ENCODE assay signal across 21 cellular contexts in genomic region chr20:62487125-62487524, GRCh38. TPM values are rescaled to one million over a fixed set of nuclear protein-coding genes. Genes with fewer than 3 reads are reported as not detected.
"Had no signal": no experiment of that assay in that cellular context is flagged by ENCODE, and none has a peak within 500 bp of the region (broad histone marks: within the 10 kb centered on the region; RNA-seq: fewer than 3 reads in every experiment).

No MANE protein-coding gene starts in this region.

- ATAC-seq: activated CD4-positive, CD25-positive, alpha-beta regulatory T cell treated with anti-CD3 and anti-CD28 coated beads, Interleukin-2, amount 50 U/mL, for 24 hours; activated CD8-positive, alpha-beta T cell treated with anti-CD3 and anti-CD28 coated beads, Interleukin-2, amount 10 ng/mL, durations not matched to agents 7 days and 5 days; esophagus mucosa; stimulated activated memory B cell treated with anti-CD40 and anti-IgM and Interleukin-4, amounts not matched to agents 10 μg/mL and 1 μg/mL and 100 μg/mL, for 72 hours had no signal

- H3K4me1 Mint-ChIP-seq: activated CD4-positive, alpha-beta T cell treated with anti-CD3 and anti-CD28 coated beads, Interleukin-2, amount 10 ng/mL, durations not matched to agents 7 days and 5 days; immature natural killer cell; neural crest cell had no signal

- H3K36me3 Mint-ChIP-seq: immature natural killer cell; stimulated activated memory B cell treated with anti-CD40 and anti-IgM and Interleukin-4, amounts not matched to agents 10 μg/mL and 1 μg/mL and 100 μg/mL, for 72 hours had no signal

- H3K27ac Mint-ChIP-seq: activated CD4-positive, alpha-beta T cell treated with anti-CD3 and anti-CD28 coated beads, Interleukin-2, amount 10 ng/mL, durations not matched to agents 7 days and 5 days; activated CD8-positive, alpha-beta T cell treated with anti-CD3 and anti-CD28 coated beads, Interleukin-2, amount 10 ng/mL, durations not matched to agents 7 days and 5 days; activated naive CD4-positive, alpha-beta T cell treated with anti-CD3 and anti-CD28 coated beads for 36 hours; activated T-cell treated with anti-CD3 and anti-CD28 coated beads, Interleukin-2, amount 50 U/mL, for 24 hours; activated T-helper 2 cell treated with anti-CD3 and anti-CD28 coated beads, Interferon-gamma antibody, Interleukin-2, Interleukin-4, amounts not matched to agents 10 μg/mL and 5 μg/mL and 100 μg/mL, durations not matched to agents 14 hours and 24 hours and 36 hours; immature natural killer cell; stimulated activated memory B cell treated with anti-CD40 and anti-IgM and Interleukin-4, amounts not matched to agents 10 μg/mL and 1 μg/mL and 100 μg/mL, for 72 hours had no signal

- H3K9me3 Mint-ChIP-seq: activated CD4-positive, alpha-beta T cell treated with anti-CD3 and anti-CD28 coated beads, Interleukin-2, amount 10 ng/mL, durations not matched to agents 7 days and 5 days; activated naive CD4-positive, alpha-beta T cell treated with anti-CD3 and anti-CD28 coated beads for 36 hours; activated T-cell treated with anti-CD3 and anti-CD28 coated beads, Interleukin-2, amount 50 U/mL, for 24 hours; activated T-helper 2 cell treated with anti-CD3 and anti-CD28 coated beads, Interferon-gamma antibody, Interleukin-2, Interleukin-4, amounts not matched to agents 10 μg/mL and 5 μg/mL and 100 μg/mL, durations not matched to agents 14 hours and 24 hours and 36 hours; neural crest cell; stimulated activated memory B cell treated with anti-CD40 and anti-IgM and Interleukin-4, amounts not matched to agents 10 μg/mL and 1 μg/mL and 100 μg/mL, for 72 hours had no signal

- H3K4me3 Mint-ChIP-seq: activated CD4-positive, alpha-beta T cell treated with anti-CD3 and anti-CD28 coated beads, Interleukin-2, amount 10 ng/mL, durations not matched to agents 7 days and 5 days; activated CD8-positive, alpha-beta T cell treated with anti-CD3 and anti-CD28 coated beads, Interleukin-2, amount 10 ng/mL, durations not matched to agents 7 days and 5 days; activated naive CD4-positive, alpha-beta T cell treated with anti-CD3 and anti-CD28 coated beads for 36 hours; activated T-cell treated with anti-CD3 and anti-CD28 coated beads, Interleukin-2, amount 50 U/mL, for 24 hours; immature natural killer cell; neural crest cell; stimulated activated memory B cell treated with anti-CD40 and anti-IgM and Interleukin-4, amounts not matched to agents 10 μg/mL and 1 μg/mL and 100 μg/mL, for 72 hours had no signal

- DNase-seq: activated CD4-positive, alpha-beta T cell treated with anti-CD3 and anti-CD28 coated beads, Interleukin-2, amount 10 ng/mL, durations not matched to agents 7 days and 5 days; activated CD8-positive, alpha-beta T cell treated with anti-CD3 and anti-CD28 coated beads, Interleukin-2, amount 10 ng/mL, durations not matched to agents 7 days and 5 days; activated naive CD4-positive, alpha-beta T cell treated with anti-CD3 and anti-CD28 coated beads for 36 hours; activated T-cell treated with anti-CD3 and anti-CD28 coated beads, Interleukin-2, amount 50 U/mL, for 24 hours; cortex of kidney; immature natural killer cell; kidney glomerular epithelial cell; midbrain; sigmoid colon; spleen; stimulated activated CD4-positive, alpha-beta T cell treated with anti-CD3 and anti-CD28 coated beads, Interleukin-4, amount 100 ng/mL, for 4 hours; T-helper 1 cell; T-helper 9 cell; tibial artery had no signal

RNA-seq across cellular contexts. Expression of gene GATA5, which starts 11.3 kb away (rescaled TPM):
- total RNA-seq: activated CD4-positive, alpha-beta T cell treated with anti-CD3 and anti-CD28 coated beads, Interleukin-2, amount 10 ng/mL, durations not matched to agents 7 days and 5 days; activated CD8-positive, alpha-beta T cell treated with anti-CD3 and anti-CD28 coated beads, Interleukin-2, amount 10 ng/mL, durations not matched to agents 7 days and 5 days; activated naive CD4-positive, alpha-beta T cell treated with anti-CD3 and anti-CD28 coated beads for 36 hours; activated T-helper 2 cell treated with anti-CD3 and anti-CD28 coated beads, Interferon-gamma antibody, Interleukin-2, Interleukin-4, amounts not matched to agents 10 μg/mL and 5 μg/mL and 100 μg/mL, durations not matched to agents 14 hours and 24 hours and 36 hours; ascending aorta; esophagus mucosa; neural crest cell had no signal

RNA-seq across cellular contexts. Expression of gene RBBP8NL, which starts 59.8 kb away (rescaled TPM):
- total RNA-seq: activated CD4-positive, alpha-beta T cell treated with anti-CD3 and anti-CD28 coated beads, Interleukin-2, amount 10 ng/mL, durations not matched to agents 7 days and 5 days; activated CD8-positive, alpha-beta T cell treated with anti-CD3 and anti-CD28 coated beads, Interleukin-2, amount 10 ng/mL, durations not matched to agents 7 days and 5 days; activated naive CD4-positive, alpha-beta T cell treated with anti-CD3 and anti-CD28 coated beads for 36 hours; activated T-helper 2 cell treated with anti-CD3 and anti-CD28 coated beads, Interferon-gamma antibody, Interleukin-2, Interleukin-4, amounts not matched to agents 10 μg/mL and 5 μg/mL and 100 μg/mL, durations not matched to agents 14 hours and 24 hours and 36 hours; ascending aorta; heart right ventricle; neural crest cell; sigmoid colon; spleen had no signal
